In the genomic region with DNA sequence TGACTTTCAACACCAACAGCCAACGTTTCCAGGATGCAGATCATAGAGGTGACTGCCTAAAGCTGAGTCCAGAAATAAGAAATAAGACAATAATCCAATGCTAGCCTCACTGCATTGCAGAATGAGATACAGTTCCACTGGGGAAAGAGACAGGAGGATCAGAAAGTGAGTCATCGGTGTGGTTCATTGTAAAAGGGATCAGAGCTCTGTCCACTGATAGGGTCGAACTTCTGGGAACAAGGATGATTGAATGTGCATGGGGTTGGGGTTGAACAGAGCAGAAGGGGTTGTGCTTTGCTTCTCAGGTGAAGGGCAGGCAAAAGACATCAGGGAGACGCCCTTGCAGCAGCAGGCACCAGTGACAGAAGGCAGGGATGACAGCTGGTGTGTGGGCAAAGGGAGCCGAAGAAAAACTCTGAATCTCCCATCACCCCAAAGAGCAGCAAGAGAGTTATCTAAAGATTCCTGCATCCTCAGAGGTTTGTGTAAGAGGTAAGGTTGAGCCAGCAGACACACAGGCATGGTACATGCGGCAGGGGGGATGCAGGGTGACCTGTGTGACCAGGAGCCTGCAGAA, we compare ENCODE assay signal across 22 cellular contexts. TPM values are rescaled to one million over a fixed set of nuclear protein-coding genes. Genes with fewer than 3 reads are reported as not detected.
DNase-seq lines count a peak whose midpoint lies in the region; ATAC-seq and TF ChIP-seq lines count a peak whose summit lies in the region.
"Had no signal": no experiment of that assay in that cellular context is flagged by ENCODE, and none has a peak within 500 bp of the region (broad histone marks: within the 10 kb centered on the region; RNA-seq: fewer than 3 reads in every experiment).

No MANE protein-coding gene starts in this region.

- peaks cover 16% of the 10 kb centered on the region for H3K4me1 Mint-ChIP-seq in nephron progenitor cell

- H3K27ac Mint-ChIP-seq in nephron progenitor cell = peak overlapping the region; percentile 14
- H3K27ac Mint-ChIP-seq: CD8-positive, alpha-beta T cell; natural killer cell had no signal

- H3K4me3 ChIP-seq in H7 (ENCODE audit: insufficient read depth, low read depth, low read length) = no peak overlapping the region
- H3K4me3 ChIP-seq: hepatocyte, skin epidermis had no signal

- TF ChIP-seq CTCF in nephron progenitor cell (IDR thresholded peaks at IDR 0.05) = no peak

- no peaks in the 10 kb centered on the region for H3K36me3 ChIP-seq in H7 (replicated peaks; ENCODE audit: control insufficient read depth, insufficient read depth, low read length)

- ATAC-seq in GM18520 (IDR thresholded peaks at IDR 0.05; ENCODE audit: unreplicated experiment) = no peak
- ATAC-seq: activated CD4-positive, CD25-positive, alpha-beta regulatory T cell treated with anti-CD3 and anti-CD28 coated beads, Interleukin-2, amount 50 U/mL, for 24 hours; CD8-positive, alpha-beta T cell; natural killer cell; SK-N-SH treated with all-trans-retinoic acid at 6 μM for 48 hours had no signal

- H3K36me3 Mint-ChIP-seq in nephron progenitor cell (ENCODE audit: low read depth) = peaks cover 6% of the 10 kb centered on the region
- H3K36me3 Mint-ChIP-seq: CD8-positive, alpha-beta T cell had no signal

- no peaks in the 10 kb centered on the region for H3K27me3 Mint-ChIP-seq in nephron progenitor cell (ENCODE audit: low read depth, poor library complexity)

- H3K27me3 ChIP-seq in H7 (ENCODE audit: control insufficient read depth, insufficient read depth, low read length) = no peaks in the 10 kb centered on the region; the same call in 1 of the 2 replicates
- H3K27me3 ChIP-seq: hepatocyte had no signal

- DNase-seq in HT1080 (ENCODE audit: low read depth) (peak; percentile 18), caudate nucleus (lab: John Stamatoyannopoulos, UW) (peak in 19 of 61 donors; percentile 7 to 53 (median 20)), nephron progenitor cell (no peak), H7 (no peak), Kasumi-1 (lab: John Stamatoyannopoulos, UW) (no peak)
- DNase-seq: CD8-positive, alpha-beta T cell; central memory CD4-positive, alpha-beta T cell; DMS79 treated with DMSO at 0.1 percent for 48 hours; effector memory CD4-positive, alpha-beta T cell; kidney; natural killer cell; NCI-H1694 treated with DMSO at 0.1 percent for 48 hours; stimulated activated CD4-positive, alpha-beta T cell treated with anti-CD3 and anti-CD28 coated beads, Interleukin-2, amount 100 ng/mL, for 48 hours; T-helper 9 cell had no signal

- peaks cover 20% of the 10 kb centered on the region for H3K9me3 Mint-ChIP-seq in nephron progenitor cell

- H3K4me3 Mint-ChIP-seq in nephron progenitor cell = no peak overlapping the region
- H3K4me3 Mint-ChIP-seq: CD8-positive, alpha-beta T cell; natural killer cell had no signal

- H3K27ac ChIP-seq in caudate nucleus (ENCODE audit: low read depth, low read length) = peak overlapping the region; percentile 58
- H3K27ac ChIP-seq: hepatocyte, skin epidermis had no signal

RNA-seq across cellular contexts. Expression of a gene that starts 16.4 kb away (rescaled TPM):
- not detected in 2 replicates for total RNA-seq in HT1080 (2014; rRNA removed; shearing (Covaris generic))
- polyA plus RNA-seq in HT1080 (2015; cell fraction: cytosol; rRNA removed) = not detected in 2 replicates
- not detected in 2 replicates for polyA plus RNA-seq in HT1080 (2015; cell fraction: nucleus; rRNA removed)
- not detected in 2 replicates for total RNA-seq in H7 (2014; rRNA removed; shearing (Covaris generic))
- total RNA-seq: activated CD8-positive, alpha-beta memory T cell treated with anti-CD3 and anti-CD28 coated beads for 36 hours; CD8-positive, alpha-beta T cell had no signal

RNA-seq across cellular contexts. Expression of a gene that starts 19.7 kb away (rescaled TPM):
- not detected in 2 replicates for total RNA-seq in HT1080 (2014; rRNA removed; shearing (Covaris generic))
- polyA plus RNA-seq in HT1080 (2015; cell fraction: cytosol; rRNA removed) = not detected in 2 replicates
- not detected in 2 replicates for polyA plus RNA-seq in HT1080 (2015; cell fraction: nucleus; rRNA removed)
- total RNA-seq in H7 (2014; rRNA removed; shearing (Covaris generic)) = 0.24 and 0.37 TPM in 2 replicates

RNA-seq across cellular contexts. Expression of a gene that starts 27.8 kb away (rescaled TPM):
- 0.43 TPM in 1 of 2 replicates, not detected in the other for total RNA-seq in HT1080 (2014; rRNA removed; shearing (Covaris generic))
- 2.2 and 2.6 TPM in 2 replicates for polyA plus RNA-seq in HT1080 (2015; cell fraction: cytosol; rRNA removed)
- 6.0 and 7.3 TPM in 2 replicates for polyA plus RNA-seq in HT1080 (2015; cell fraction: nucleus; rRNA removed)
- total RNA-seq in H7 (2014; rRNA removed; shearing (Covaris generic)) = 0.37 and 0.48 TPM in 2 replicates

RNA-seq across cellular contexts. Expression of a gene that starts 40.8 kb away (rescaled TPM):
- total RNA-seq in HT1080 (2014; rRNA removed; shearing (Covaris generic)) = not detected in 2 replicates
- not detected in 2 replicates for polyA plus RNA-seq in HT1080 (2015; cell fraction: cytosol; rRNA removed)
- polyA plus RNA-seq in HT1080 (2015; cell fraction: nucleus; rRNA removed) = 0.05 TPM in 1 of 2 replicates, not detected in the other
- 4.9 and 8.3 TPM in 2 replicates for total RNA-seq in H7 (2014; rRNA removed; shearing (Covaris generic))
- total RNA-seq: CD8-positive, alpha-beta T cell had no signal

RNA-seq across cellular contexts. Expression of a gene that starts 51.0 kb away (rescaled TPM):
- not detected in 2 replicates for total RNA-seq in HT1080 (2014; rRNA removed; shearing (Covaris generic))
- not detected in 2 replicates for polyA plus RNA-seq in HT1080 (2015; cell fraction: cytosol; rRNA removed)
- polyA plus RNA-seq in HT1080 (2015; cell fraction: nucleus; rRNA removed) = not detected in 2 replicates
- not detected in 2 replicates for total RNA-seq in H7 (2014; rRNA removed; shearing (Covaris generic))
- total RNA-seq: activated CD8-positive, alpha-beta memory T cell treated with anti-CD3 and anti-CD28 coated beads for 36 hours; CD8-positive, alpha-beta T cell; lung microvascular endothelial cell; ureter had no signal
